Comparison of ENCODE assay signal across 8 cellular contexts in the genomic region with DNA sequence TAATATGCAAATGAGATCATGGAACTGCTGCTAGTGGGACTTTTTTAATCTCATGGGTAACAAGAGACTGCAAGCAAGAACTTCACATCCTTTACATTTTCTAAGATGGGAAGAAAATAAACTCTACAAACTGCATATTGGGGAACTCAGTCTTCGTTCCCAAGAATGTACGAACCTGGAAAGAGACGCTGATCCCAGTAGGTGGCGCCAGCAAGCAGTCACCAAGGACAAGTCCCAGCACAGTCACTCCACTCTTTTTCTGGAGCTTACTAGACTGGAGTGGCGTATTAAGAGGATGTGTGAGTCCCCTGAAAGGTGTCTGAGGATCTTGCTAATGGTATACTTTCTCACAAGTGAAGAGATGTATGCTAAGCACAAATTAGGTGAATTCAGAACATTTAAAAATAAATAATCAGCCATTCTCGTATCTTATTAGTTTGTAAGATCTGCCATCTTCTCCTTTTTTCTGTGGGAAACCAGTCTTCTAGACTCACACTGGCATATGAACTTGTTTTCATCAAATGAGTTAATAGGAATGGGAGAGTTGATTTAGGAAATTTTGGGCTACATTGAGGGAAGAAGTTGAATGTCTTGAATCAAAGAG. TPM values are rescaled to one million over a fixed set of nuclear protein-coding genes. Genes with fewer than 3 reads are reported as not detected.
DNase-seq lines count a peak whose midpoint lies in the region; TF ChIP-seq lines count a peak whose summit lies in the region.

No MANE protein-coding gene starts in this region.

- no peaks in the 10 kb centered on the region for H3K36me3 Mint-ChIP-seq in HFFc6 (ENCODE audit: low read depth)

- no peak overlapping the region for H3K4me3 ChIP-seq in WI38 (ENCODE audit: low read depth, low read length)

- peak; percentile 87 for TF ChIP-seq CTCF in HFFc6 (IDR thresholded peaks at IDR 0.05)
- peak; percentile 87 for TF ChIP-seq CTCF in WI38 (IDR thresholded peaks at IDR 0.05; ENCODE audit: low read depth, low read length)

- peaks cover 11% of the 10 kb centered on the region for H3K4me1 Mint-ChIP-seq in HFFc6 (ENCODE audit: low read depth)

- H3K4me3 Mint-ChIP-seq in HFFc6 = no peak overlapping the region

- peaks cover 12% of the 10 kb centered on the region for H3K27me3 Mint-ChIP-seq in HFFc6 (ENCODE audit: insufficient read depth)

- no peaks in the 10 kb centered on the region for H3K9me3 Mint-ChIP-seq in HFFc6

- H3K27ac Mint-ChIP-seq in HFFc6 = no peak overlapping the region

- peak; percentile 48 for DNase-seq in ELF-1 (ENCODE audit: low read depth, low spot score)
- DNase-seq in HFFc6 = peak; percentile 48
- peak; percentile 85 for DNase-seq in NCI-H2171 treated with DMSO at 0.1 percent for 48 hours (lab: John Stamatoyannopoulos, UW)
- peak; percentile 34 for DNase-seq in dedifferentiated amniotic fluid mesenchymal stem cell (ENCODE audit: extremely low spot score)
- peak; percentile 81 for DNase-seq in medulla oblongata (ENCODE audit: extremely low spot score)
- DNase-seq in substantia nigra (lab: John Stamatoyannopoulos, UW) = peak in 33 of 49 donors; percentile 0 to 74 (median 34)
- DNase-seq in putamen (ENCODE audit: low spot score) = no peak

- H3K27ac ChIP-seq in substantia nigra (ENCODE audit: low read depth, low read length, poor library complexity, severe bottlenecking) = no peak overlapping the region

RNA-seq across cellular contexts. Expression of a gene that starts 16.0 kb away (rescaled TPM):
- 10 to 100 TPM; 45.6 to 56.7 (median 51.4) TPM for total RNA-seq in HFFc6 (2021; fragmentation: NEBNext Ultra II Directional; extraction: Animal tissue kit (Norgen Biotek cat#: 25700))
